Comparison of ENCODE assay signal across 1 cellular context in genomic region chr20:3470627-3471396, GRCh38.
A peak's percentile ranks its signal among the peaks of the same experiment; 100 is the strongest.
TF ChIP-seq lines count a peak whose summit lies in the region.

TSS of gene ATRN (plus strand) at chr20:3471018. CDS start at chr20:3471108, 90 bp downstream.

TF ChIP-seq in HCT116, 20 proteins besides CTCF, POLR2A, EP300 and RAD21 (continued from another document):
- TF ChIP-seq ZBTB33 (IDR thresholded peaks at IDR 0.05; ENCODE audit: extremely low read depth, insufficient replicate concordance, low read length), result peak; percentile 86
- TF ChIP-seq JUND (IDR thresholded peaks at IDR 0.05), result no peak
- peak; percentile 78 for TF ChIP-seq YY1 (IDR thresholded peaks at IDR 0.05; ENCODE audit: extremely low read depth, insufficient replicate concordance, low read depth, low read length)
- TF ChIP-seq EGR1 (IDR thresholded peaks at IDR 0.05; ENCODE audit: low read depth), result peak; percentile 98
